In genomic region chr5:150299571-150300327, GRCh38 we compare ENCODE assay signal across 19 cellular contexts. TPM values are rescaled to one million over a fixed set of nuclear protein-coding genes. Genes with fewer than 3 reads are reported as not detected.
DNase-seq lines count a peak whose midpoint lies in the region; ATAC-seq and TF ChIP-seq lines count a peak whose summit lies in the region.
"Had no signal": no experiment of that assay in that cellular context is flagged by ENCODE, and none has a peak within 500 bp of the region (broad histone marks: within the 10 kb centered on the region; RNA-seq: fewer than 3 reads in every experiment).

No MANE protein-coding gene starts in this region.

- WGBS in trophoblast cell (ENCODE audit: extremely low coverage, insufficient coverage, insufficient read length) = no CpG with 5 or more reads among the region's 6 CpGs
- 78 to 85% methylated on average over 6 of the region's 6 CpGs for WGBS in body of pancreas, 2 donors

- peaks cover 12% of the 10 kb centered on the region for H3K79me1 ChIP-seq in trophoblast cell (ENCODE audit: low read length)

- peak; percentile 21 for DNase-seq in AG09309 (ENCODE audit: low read depth)
- DNase-seq in MM.1S = peak; percentile 49
- DNase-seq in epidermal melanocyte (ENCODE audit: insufficient read length, low spot score) = peak; percentile 89
- DNase-seq in trophoblast cell = peak; percentile 34 to 39
- DNase-seq in DMS79 treated with DMSO at 0.1 percent for 48 hours (lab: John Stamatoyannopoulos, UW) = no peak
- DNase-seq in body of pancreas = no peak
- DNase-seq in NCI-H187 treated with DMSO at 0.1 percent for 48 hours (lab: John Stamatoyannopoulos, UW) = no peak
- DNase-seq: activated CD8-positive, alpha-beta memory T cell treated with anti-CD3 and anti-CD28 coated beads, Interleukin-2, amount 50 U/mL, for 4 hours; adrenal gland; effector memory CD4-positive, alpha-beta T cell; GDM1; hypothalamus; NCI-H1092; NCI-H510A; SIG-M5 had no signal

- H3K4me2 ChIP-seq in MM.1S (ENCODE audit: low read depth, low read length) (peak overlapping the region; percentile 48), trophoblast cell (ENCODE audit: low read length) (no peak overlapping the region)
- H3K4me2 ChIP-seq: BLaER1 had no signal

- H3K14ac ChIP-seq in trophoblast cell (ENCODE audit: low read length) = no peak overlapping the region

- no peak for TF ChIP-seq POLR2A in body of pancreas (IDR thresholded peaks at IDR 0.05)

- H3K4me3 ChIP-seq in AG09309 (ENCODE audit: control insufficient read depth, low read depth, low read length) = no peak overlapping the region
- H3K4me3 ChIP-seq in MM.1S (ENCODE audit: low read length) = no peak overlapping the region
- no peak overlapping the region for H3K4me3 ChIP-seq in trophoblast cell (ENCODE audit: low read depth, low read length)
- no peak overlapping the region for H3K4me3 ChIP-seq in body of pancreas
- H3K4me3 ChIP-seq: adrenal gland, BLaER1, right atrium auricular region had no signal

- H3K4me1 ChIP-seq in MM.1S (ENCODE audit: low read length) (peaks cover 14% of the 10 kb centered on the region), trophoblast cell (ENCODE audit: control insufficient read depth in 1 of 2, insufficient read depth in 2 of 2, low read length in 2 of 2) (peaks cover 22 to 23% of the 10 kb centered on the region in 2 experiments), body of pancreas (peaks cover 17% of the 10 kb centered on the region)

- H3K36me3 ChIP-seq in MM.1S (replicated peaks; ENCODE audit: insufficient read depth, low read length) (no peaks in the 10 kb centered on the region), trophoblast cell (ENCODE audit: control insufficient read depth in 1 of 2, insufficient read depth in 2 of 2, low read length in 2 of 2) (peaks cover 0 to 3% of the 10 kb centered on the region in 2 experiments), body of pancreas (replicated peaks in 1 of 2; ENCODE audit: insufficient read depth in 1 of 2, low read depth in 2 of 2) (no peaks in the 10 kb centered on the region)
- H3K36me3 ChIP-seq: adrenal gland, BLaER1, right atrium auricular region had no signal

- no peak overlapping the region for H4K12ac ChIP-seq in trophoblast cell (ENCODE audit: low read depth, low read length)

- H3K9me2 ChIP-seq in MM.1S (replicated peaks; ENCODE audit: insufficient read depth, low read length) = no peaks in the 10 kb centered on the region

- H3K27ac ChIP-seq in MM.1S (ENCODE audit: low read length) (peak overlapping the region; percentile 5; the same call in 1 of the 2 replicates), trophoblast cell (ENCODE audit: low read depth, low read length) (no peak overlapping the region), body of pancreas (no peak overlapping the region)
- H3K27ac ChIP-seq: adrenal gland, BLaER1, VCaP had no signal

- H3F3A ChIP-seq in MM.1S (ENCODE audit: insufficient read depth, low read length) = 0 out of 2 replicates have a peak, but pooled peaks cover 3% of the 10 kb centered on the region

- no peak overlapping the region for H2BK120ac ChIP-seq in trophoblast cell (ENCODE audit: insufficient read depth, low read length, poor library complexity)

- H3K79me2 ChIP-seq in MM.1S (ENCODE audit: low read length) (no peaks in the 10 kb centered on the region), trophoblast cell (ENCODE audit: control insufficient read depth, insufficient read depth, low read length, poor library complexity) (peaks cover 2% of the 10 kb centered on the region)

- no peaks in the 10 kb centered on the region for H4K20me1 ChIP-seq in MM.1S (ENCODE audit: insufficient read depth, low read length)
- H4K20me1 ChIP-seq: BLaER1 had no signal

- no peak overlapping the region for H3K23ac ChIP-seq in trophoblast cell (ENCODE audit: low read length)

- H4K91ac ChIP-seq in trophoblast cell (ENCODE audit: low read depth, low read length) = no peak overlapping the region

- ATAC-seq in GM21526 (IDR thresholded peaks at IDR 0.05; ENCODE audit: low FRiP score, unreplicated experiment) (no peak), body of pancreas (no peak)

- no peak overlapping the region for H4K8ac ChIP-seq in trophoblast cell (ENCODE audit: low read depth, low read length)

- no peak overlapping the region for H2BK5ac ChIP-seq in trophoblast cell (ENCODE audit: low read depth, low read length, poor library complexity)

- TF ChIP-seq CTCF in AG09309 (IDR thresholded peaks at IDR 0.05; ENCODE audit: control insufficient read depth, insufficient read depth, low read depth, low read length, missing control alignments) (no peak), MM.1S (IDR thresholded peaks at IDR 0.05; ENCODE audit: low read length) (no peak), body of pancreas (IDR thresholded peaks at IDR 0.05) (no peak)

- H2AFZ ChIP-seq in MM.1S (ENCODE audit: low read length) = no peak overlapping the region
- no peak overlapping the region for H2AFZ ChIP-seq in trophoblast cell (ENCODE audit: insufficient read depth, low read length, poor library complexity)

- H3K18ac ChIP-seq in trophoblast cell (ENCODE audit: low read length) = no peak overlapping the region

- no peaks in the 10 kb centered on the region for H3K9me3 ChIP-seq in MM.1S (replicated peaks; ENCODE audit: insufficient read depth, low read length)
- H3K9me3 ChIP-seq in trophoblast cell (ENCODE audit: insufficient read depth, low read depth, low read length) = peaks cover 2% of the 10 kb centered on the region
- H3K9me3 ChIP-seq in body of pancreas = no peaks in the 10 kb centered on the region
- H3K9me3 ChIP-seq: adrenal gland, BLaER1, right atrium auricular region had no signal

- intact Hi-C loops in body of pancreas (cut with DNase I) = no loop called here

- no peak overlapping the region for H2BK12ac ChIP-seq in trophoblast cell (ENCODE audit: low read length)

- no peaks in the 10 kb centered on the region for H3K27me3 ChIP-seq in MM.1S (replicated peaks; ENCODE audit: insufficient read depth, low read length)
- H3K27me3 ChIP-seq in trophoblast cell (ENCODE audit: insufficient read depth, low read length) = no peaks in the 10 kb centered on the region
- peaks cover 0 to 5% of the 10 kb centered on the region in 2 donors for H3K27me3 ChIP-seq in body of pancreas
- H3K27me3 ChIP-seq: right atrium auricular region had no signal

- H3K9ac ChIP-seq in MM.1S (ENCODE audit: low read length) = no peak overlapping the region
- H3K9ac ChIP-seq in trophoblast cell (ENCODE audit: low read length) = no peak overlapping the region
- H3K9ac ChIP-seq: BLaER1 had no signal

- no peak overlapping the region for H2AK5ac ChIP-seq in trophoblast cell (ENCODE audit: low read length)

- no peak overlapping the region for H3K4ac ChIP-seq in trophoblast cell (ENCODE audit: low read depth, low read length)

RNA-seq across cellular contexts. Expression of gene ARSI, which starts 3.0 kb away (rescaled TPM):
- 5.1 and 5.3 TPM in 2 replicates for polyA plus RNA-seq in trophoblast cell (2013)
- total RNA-seq in body of pancreas = under 1 TPM in 1 of 2 donors, not detected in 1; 0.26 TPM

RNA-seq across cellular contexts. Expression of gene CAMK2A, which starts 10.2 kb away (rescaled TPM):
- 0.21 and 0.40 TPM in 2 replicates for polyA plus RNA-seq in trophoblast cell (2013)
- total RNA-seq in body of pancreas = under 1 TPM in 1 of 2 donors, not detected in 1; 0.26 TPM

RNA-seq across cellular contexts. Expression of gene TCOF1, which starts 57.7 kb away (rescaled TPM):
- polyA plus RNA-seq in trophoblast cell (2013) = 38.5 and 40.8 TPM in 2 replicates
- 10 to 100 TPM; 18.9 to 23.4 TPM for total RNA-seq in body of pancreas

Comparison
In these comparisons a context has a peak if more than half of its experiments do, and no peak if none do; other contexts are left out.
1. DNase-seq: peak in AG09309 (single experiment), MM.1S (single experiment), epidermal melanocyte (single experiment) and trophoblast cell (2 of 2); none in DMS79 treated with DMSO at 0.1 percent for 48 hours (single experiment), body of pancreas (0 of 4) and NCI-H187 treated with DMSO at 0.1 percent for 48 hours (single experiment).